In genomic region chr3:115922681-115923347, GRCh38 we compare ENCODE assay signal across 10 cellular contexts.
DNase-seq lines count a peak whose midpoint lies in the region; ATAC-seq and TF ChIP-seq lines count a peak whose summit lies in the region.
"Had no signal": no experiment of that assay in that cellular context is flagged by ENCODE, and none has a peak within 500 bp of the region (broad histone marks: within the 10 kb centered on the region; RNA-seq: fewer than 3 reads in every experiment).

No MANE protein-coding gene starts in this region.

- H3K27me3 Mint-ChIP-seq in endothelial cell (ENCODE audit: unreplicated experiment) (no peaks in the 10 kb centered on the region), T-cell (peaks cover 4 to 5% of the 10 kb centered on the region in 2 donors)

- DNase-seq in SKM-1 treated with dmso at 0.1 percent for 144 hours (lab: John Stamatoyannopoulos, UW; ENCODE audit: unreplicated experiment) (peak; percentile 18), SKM-1 (lab: John Stamatoyannopoulos, UW; ENCODE audit: unreplicated experiment) (no peak), NCI-H1694 (lab: John Stamatoyannopoulos, UW) (peak; percentile 25), endothelial cell (ENCODE audit: low spot score) (peak; percentile 22), transverse colon (no peak), activated gamma-delta T cell treated with Interleukin-2 at 50 U/mL for 16 hours (no peak), T-cell (no peak)
- DNase-seq: foreskin melanocyte had no signal

- H3K36me3 Mint-ChIP-seq in endothelial cell (ENCODE audit: low read depth, unreplicated experiment), result no peaks in the 10 kb centered on the region
- H3K36me3 Mint-ChIP-seq in T-cell, result no peaks in the 10 kb centered on the region

- peaks cover 0 to 9% of the 10 kb centered on the region in 2 donors for H3K9me3 ChIP-seq in transverse colon
- H3K9me3 ChIP-seq: SJSA1 had no signal

- no peak overlapping the region for H3K4me3 Mint-ChIP-seq in endothelial cell (ENCODE audit: unreplicated experiment)
- H3K4me3 Mint-ChIP-seq in T-cell, result no peak overlapping the region

- 81% methylated on average over 1 of the region's 1 CpG; no CpG with 5 or more reads in 1 of the 2 donors for WGBS in transverse colon (ENCODE audit: low coverage in 1 of 2), 2 donors

- no peaks in the 10 kb centered on the region for H3K4me1 Mint-ChIP-seq in endothelial cell (ENCODE audit: unreplicated experiment)
- H3K4me1 Mint-ChIP-seq in T-cell, result no peaks in the 10 kb centered on the region

- in situ Hi-C loops in transverse colon (cut with MboI; ENCODE audit: low pct_ligation_motif_present in 1 of 4, low pct_unique_long_range_greater_than_20kb in 1 of 4, low sequenced_read_pairs in 3 of 4), result no loop called here

- TF ChIP-seq CTCF in endothelial cell (IDR thresholded peaks at IDR 0.05; ENCODE audit: unreplicated experiment) (peak; percentile 50), transverse colon (IDR thresholded peaks at IDR 0.05) (peak in 3 of 5 experiments; percentile 10 to 21 (median 20))

- no peaks in the 10 kb centered on the region for H3K4me1 ChIP-seq in transverse colon
- H3K4me1 ChIP-seq: SJSA1 had no signal

- intact Hi-C loops in transverse colon (cut with DNase I; ENCODE audit: low total_unique reads), result no loop called here

- H3K36me3 ChIP-seq in transverse colon, result no peaks in the 10 kb centered on the region
- H3K36me3 ChIP-seq: SJSA1 had no signal

- no peaks in the 10 kb centered on the region for H3K27me3 ChIP-seq in transverse colon
- H3K27me3 ChIP-seq: SJSA1 had no signal

- ATAC-seq in HG03139 (IDR thresholded peaks at IDR 0.05; ENCODE audit: unreplicated experiment) (no peak), T-cell (replicated peaks in 1 of 4) (no peak)

- TF ChIP-seq EP300 in transverse colon (IDR thresholded peaks at IDR 0.05; ENCODE audit: low read depth), result no peak

- no peak overlapping the region for H3K27ac Mint-ChIP-seq in endothelial cell (ENCODE audit: unreplicated experiment)
- no peak overlapping the region for H3K27ac Mint-ChIP-seq in T-cell

- H3K27ac ChIP-seq in transverse colon, result no peak overlapping the region
- H3K27ac ChIP-seq: SJSA1 had no signal

- H3K4me3 ChIP-seq in transverse colon, result no peak overlapping the region
- H3K4me3 ChIP-seq: SJSA1 had no signal

- TF ChIP-seq POLR2A in transverse colon (IDR thresholded peaks at IDR 0.05), result no peak

- POLR2A ChIA-PET in T-cell (lab: Charles Lee), result interaction anchor here in 1 of 2 donors (0.6 kb wide), 1 partner anchor 1836 kb away, joined by 5 read pairs; no protein-coding TSS in a partner anchor

- CTCF ChIA-PET in T-cell (lab: Charles Lee), result no interaction called here

- H3K9me3 Mint-ChIP-seq in endothelial cell (ENCODE audit: unreplicated experiment), result no peaks in the 10 kb centered on the region
- peaks cover 11 to 20% (median 14%) of the 10 kb centered on the region in 3 donors for H3K9me3 Mint-ChIP-seq in T-cell

Comparison
In these comparisons a context has a peak if more than half of its experiments do, and no peak if none do; other contexts are left out.
1. DNase-seq: peak in SKM-1 treated with dmso at 0.1 percent for 144 hours (single experiment), NCI-H1694 (single experiment) and endothelial cell (single experiment); none in SKM-1 (single experiment), transverse colon (single experiment), activated gamma-delta T cell treated with Interleukin-2 at 50 U/mL for 16 hours (single experiment) and T-cell (0 of 34).